In the genomic region with DNA sequence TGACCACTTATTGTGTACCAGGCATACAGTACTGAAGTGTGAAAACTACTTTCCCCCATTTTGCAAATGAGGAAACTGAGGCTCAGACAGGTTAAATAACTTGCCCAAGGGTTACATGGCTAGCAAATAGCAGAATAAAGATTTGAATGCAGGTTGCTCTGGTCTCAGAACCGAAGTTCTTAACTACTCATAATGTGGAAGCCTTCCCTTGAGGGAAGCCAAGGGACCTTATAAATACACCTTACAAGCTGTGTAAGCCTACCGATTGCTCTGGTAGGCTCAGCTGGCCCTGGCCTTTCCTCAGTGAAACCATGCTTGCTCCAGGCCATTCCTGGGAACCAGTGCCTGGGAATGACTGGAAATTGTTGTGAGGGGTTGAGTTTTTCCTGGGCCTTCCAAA, we compare ENCODE assay signal across 17 cellular contexts.
A peak's percentile ranks its signal among the peaks of the same experiment; 100 is the strongest.
DNase-seq lines count a peak whose midpoint lies in the region; ATAC-seq and TF ChIP-seq lines count a peak whose summit lies in the region.
"Had no signal": no experiment of that assay in that cellular context is flagged by ENCODE, and none has a peak within 500 bp of the region (broad histone marks: within the 10 kb centered on the region; RNA-seq: fewer than 3 reads in every experiment).

No MANE protein-coding gene starts in this region.

- no peaks in the 10 kb centered on the region for H3K9me3 Mint-ChIP-seq in natural killer cell treated with Interleukin-12 subunit alpha and Interleukin-12 subunit beta and Interleukin-15 and Interleukin-18, amount 100 ng/mL, for 72 hours
- H3K9me3 Mint-ChIP-seq in natural killer cell, result no peaks in the 10 kb centered on the region
- no peaks in the 10 kb centered on the region for H3K9me3 Mint-ChIP-seq in stimulated activated effector memory CD8-positive, alpha-beta T cell treated with anti-CD3 and anti-CD28 coated beads, Interleukin-12 subunit alpha, Interleukin-12 subunit beta, amount 100 ng/mL, for 72 hours
- H3K9me3 Mint-ChIP-seq: CD14-positive monocyte; T-helper 2 cell treated with Interferon-gamma antibody and Interleukin-4, amounts not matched to agents 5 μg/mL and 100 μg/mL, for 36 hours had no signal

- no peak for DNase-seq in natural killer cell treated with Interleukin-12 subunit alpha and Interleukin-12 subunit beta and Interleukin-15 and Interleukin-18, amount 100 ng/mL, for 72 hours (ENCODE audit: low spot score)
- no peak for DNase-seq in natural killer cell
- no peak for DNase-seq in stimulated activated effector memory CD8-positive, alpha-beta T cell treated with anti-CD3 and anti-CD28 coated beads, Interleukin-12 subunit alpha, Interleukin-12 subunit beta, amount 100 ng/mL, for 72 hours (ENCODE audit: low spot score in 2 of 2)
- DNase-seq in OCI-M1 (lab: John Stamatoyannopoulos, UW), result no peak
- DNase-seq in NCI-H526 treated with DMSO at 0.1 percent for 48 hours (lab: John Stamatoyannopoulos, UW), result no peak
- no peak for DNase-seq in activated effector memory CD4-positive, alpha-beta T cell treated with anti-CD3 and anti-CD28 coated beads, Interleukin-2, amount 50 U/mL, for 16 hours
- DNase-seq: activated gamma-delta T cell treated with Interleukin-2 at 50 U/mL for 16 hours, NCI-H146, NCI-H446 treated with DMSO at 0.1 percent for 48 hours, occipital lobe, uterus had no signal

- ATAC-seq in natural killer cell treated with Interleukin-12 subunit alpha and Interleukin-12 subunit beta and Interleukin-15 and Interleukin-18, amount 100 ng/mL, for 72 hours, result peak in 1 of 2 donors; percentile 29
- ATAC-seq in natural killer cell (no peak), GM21723 (IDR thresholded peaks at IDR 0.05; ENCODE audit: unreplicated experiment) (peak; percentile 27), HG03045 (IDR thresholded peaks at IDR 0.05; ENCODE audit: unreplicated experiment) (peak; percentile 16)
- ATAC-seq in stimulated activated effector memory CD8-positive, alpha-beta T cell treated with anti-CD3 and anti-CD28 coated beads, Interleukin-12 subunit alpha, Interleukin-12 subunit beta, amount 100 ng/mL, for 72 hours, result peak; percentile 14
- ATAC-seq: A549, left lobe of liver had no signal

- peaks cover 5% of the 10 kb centered on the region for H3K36me3 Mint-ChIP-seq in natural killer cell treated with Interleukin-12 subunit alpha and Interleukin-12 subunit beta and Interleukin-15 and Interleukin-18, amount 100 ng/mL, for 72 hours
- H3K36me3 Mint-ChIP-seq in natural killer cell, result no peaks in the 10 kb centered on the region
- peaks cover 5% of the 10 kb centered on the region for H3K36me3 Mint-ChIP-seq in stimulated activated effector memory CD8-positive, alpha-beta T cell treated with anti-CD3 and anti-CD28 coated beads, Interleukin-12 subunit alpha, Interleukin-12 subunit beta, amount 100 ng/mL, for 72 hours

- peak overlapping the region; percentile 14 for H3K4me3 Mint-ChIP-seq in natural killer cell treated with Interleukin-12 subunit alpha and Interleukin-12 subunit beta and Interleukin-15 and Interleukin-18, amount 100 ng/mL, for 72 hours
- no peak overlapping the region for H3K4me3 Mint-ChIP-seq in natural killer cell
- no peak overlapping the region for H3K4me3 Mint-ChIP-seq in stimulated activated effector memory CD8-positive, alpha-beta T cell treated with anti-CD3 and anti-CD28 coated beads, Interleukin-12 subunit alpha, Interleukin-12 subunit beta, amount 100 ng/mL, for 72 hours
- H3K4me3 Mint-ChIP-seq: CD14-positive monocyte; T-helper 2 cell treated with Interferon-gamma antibody and Interleukin-4, amounts not matched to agents 5 μg/mL and 100 μg/mL, for 36 hours had no signal

- TF ChIP-seq CTCF in natural killer cell (IDR thresholded peaks at IDR 0.05), result no peak

- peak overlapping the region; percentile 39 to 45 for H3K27ac Mint-ChIP-seq in natural killer cell treated with Interleukin-12 subunit alpha and Interleukin-12 subunit beta and Interleukin-15 and Interleukin-18, amount 100 ng/mL, for 72 hours
- H3K27ac Mint-ChIP-seq in natural killer cell, result no peak overlapping the region
- H3K27ac Mint-ChIP-seq in stimulated activated effector memory CD8-positive, alpha-beta T cell treated with anti-CD3 and anti-CD28 coated beads, Interleukin-12 subunit alpha, Interleukin-12 subunit beta, amount 100 ng/mL, for 72 hours, result no peak overlapping the region
- H3K27ac Mint-ChIP-seq: T-helper 2 cell treated with Interferon-gamma antibody and Interleukin-4, amounts not matched to agents 5 μg/mL and 100 μg/mL, for 36 hours had no signal

- H3K27me3 Mint-ChIP-seq in natural killer cell treated with Interleukin-12 subunit alpha and Interleukin-12 subunit beta and Interleukin-15 and Interleukin-18, amount 100 ng/mL, for 72 hours, result no peaks in the 10 kb centered on the region
- no peaks in the 10 kb centered on the region for H3K27me3 Mint-ChIP-seq in natural killer cell (ENCODE audit: low read depth in 2 of 2)

- intact Hi-C loops in natural killer cell (cut with micrococcal nuclease), result no loop called here

- H3K4me1 Mint-ChIP-seq in natural killer cell treated with Interleukin-12 subunit alpha and Interleukin-12 subunit beta and Interleukin-15 and Interleukin-18, amount 100 ng/mL, for 72 hours (ENCODE audit: low read depth in 2 of 2), result peaks cover 13 to 18% of the 10 kb centered on the region in 2 donors
- no peaks in the 10 kb centered on the region for H3K4me1 Mint-ChIP-seq in natural killer cell
- H3K4me1 Mint-ChIP-seq in stimulated activated effector memory CD8-positive, alpha-beta T cell treated with anti-CD3 and anti-CD28 coated beads, Interleukin-12 subunit alpha, Interleukin-12 subunit beta, amount 100 ng/mL, for 72 hours, result peaks cover 10% of the 10 kb centered on the region
- H3K4me1 Mint-ChIP-seq: CD14-positive monocyte had no signal

Comparison
In these comparisons a context has a peak if more than half of its experiments do, and no peak if none do; other contexts are left out.
1. H3K27ac Mint-ChIP-seq: peak in natural killer cell treated with Interleukin-12 subunit alpha and Interleukin-12 subunit beta and Interleukin-15 and Interleukin-18, amount 100 ng/mL, for 72 hours (2 of 2); none in natural killer cell (0 of 2) and stimulated activated effector memory CD8-positive, alpha-beta T cell treated with anti-CD3 and anti-CD28 coated beads, Interleukin-12 subunit alpha, Interleukin-12 subunit beta, amount 100 ng/mL, for 72 hours (single experiment).
2. ATAC-seq: peak in GM21723 (single experiment), HG03045 (single experiment) and stimulated activated effector memory CD8-positive, alpha-beta T cell treated with anti-CD3 and anti-CD28 coated beads, Interleukin-12 subunit alpha, Interleukin-12 subunit beta, amount 100 ng/mL, for 72 hours (single experiment); none in natural killer cell (0 of 3).